1 cellular context compared by ENCODE assay signal in genomic region chr5:173887610-173888472, GRCh38.
TF ChIP-seq lines count a peak whose summit lies in the region.

Gene CPEB4, plus strand, starts transcription at chr5:173888349. Its CDS starts 1,385 bp downstream, at chr5:173889734.

TF ChIP-seq in HepG2, 621 proteins besides CTCF, POLR2A, EP300 and RAD21 (continued from another document and continues in another):
- TF ChIP-seq ZNF616 (CRISPR knock-in tag; IDR thresholded peaks at IDR 0.05; ENCODE audit: low read depth) (no peak), HNRNPK (IDR thresholded peaks at IDR 0.05; ENCODE audit: low read depth, low read length, poor library complexity, severe bottlenecking) (no peak), PTBP1 (IDR thresholded peaks at IDR 0.05; ENCODE audit: low read depth, low read length, poor library complexity, severe bottlenecking) (no peak), ZSCAN5A (CRISPR knock-in tag; IDR thresholded peaks at IDR 0.05; ENCODE audit: borderline replicate concordance) (peak; percentile 37; the same call in 1 of the 2 replicates), ZNF329 (CRISPR knock-in tag; IDR thresholded peaks at IDR 0.05; ENCODE audit: low read depth) (no peak), ZFP36L1 (CRISPR knock-in tag; IDR thresholded peaks at IDR 0.05) (no peak), CREB1 (IDR thresholded peaks at IDR 0.05) (peak; percentile 55; the same call in 1 of the 2 replicates), CREB1 (CRISPR knock-in tag; IDR thresholded peaks at IDR 0.05) (peak; percentile 86), ZNF281 (CRISPR knock-in tag; IDR thresholded peaks at IDR 0.05; ENCODE audit: borderline replicate concordance) (peak; percentile 53; the same call in 1 of the 2 replicates), ARID5B (CRISPR knock-in tag; IDR thresholded peaks at IDR 0.05) (peak; percentile 12; the same call in 1 of the 2 replicates), CREBL2 (CRISPR knock-in tag; IDR thresholded peaks at IDR 0.05; ENCODE audit: borderline replicate concordance) (no peak), FOSL1 (CRISPR knock-in tag; IDR thresholded peaks at IDR 0.05; ENCODE audit: borderline replicate concordance) (no peak), AFF4 (CRISPR knock-in tag; IDR thresholded peaks at IDR 0.05) (no peak), TIGD3 (CRISPR knock-in tag; IDR thresholded peaks at IDR 0.05; ENCODE audit: borderline replicate concordance) (no peak), ZNF292 (CRISPR knock-in tag; IDR thresholded peaks at IDR 0.05; ENCODE audit: borderline replicate concordance, low read depth) (no peak), ZNF747 (CRISPR knock-in tag; IDR thresholded peaks at IDR 0.05; ENCODE audit: borderline replicate concordance) (peak; percentile 58; the same call in 1 of the 2 replicates), THAP8 (CRISPR knock-in tag; IDR thresholded peaks at IDR 0.05; ENCODE audit: borderline replicate concordance) (no peak), MYC (CRISPR knock-in tag; IDR thresholded peaks at IDR 0.05; ENCODE audit: borderline replicate concordance) (peak; percentile 84), TEAD3 (CRISPR knock-in tag; optimal IDR thresholded peaks at IDR 0.05; ENCODE audit: borderline replicate concordance) (peak; percentile 22), MAFF (IDR thresholded peaks at IDR 0.05; ENCODE audit: low read depth, low read length) (no peak), ZNF614 (CRISPR knock-in tag; IDR thresholded peaks at IDR 0.05; ENCODE audit: borderline replicate concordance) (0 out of 2 replicates have a peak, but pooled peaks have one; percentile 25), ZNF792 (CRISPR knock-in tag; IDR thresholded peaks at IDR 0.05) (no peak), ZNF710 (CRISPR knock-in tag; IDR thresholded peaks at IDR 0.05; ENCODE audit: borderline replicate concordance) (no peak), CC2D1A (CRISPR knock-in tag; IDR thresholded peaks at IDR 0.05) (no peak), ZNF746 (CRISPR knock-in tag; IDR thresholded peaks at IDR 0.05) (no peak), EHMT2 (IDR thresholded peaks at IDR 0.05; ENCODE audit: borderline replicate concordance, low read depth, low read length) (peak; percentile 99), IKZF1 (IDR thresholded peaks at IDR 0.05) (no peak), MYNN (CRISPR knock-in tag; IDR thresholded peaks at IDR 0.05; ENCODE audit: low read depth) (no peak; the same call in 1 of the 2 replicates), SIX4 (CRISPR knock-in tag; IDR thresholded peaks at IDR 0.05) (peak; percentile 9; the same call in 1 of the 2 replicates), PHF20 (CRISPR knock-in tag; IDR thresholded peaks at IDR 0.05) (peak; percentile 73), DBP (CRISPR knock-in tag; IDR thresholded peaks at IDR 0.05; ENCODE audit: not compliant biosample characterization) (no peak), SMAD1 (CRISPR knock-in tag; IDR thresholded peaks at IDR 0.05; ENCODE audit: borderline replicate concordance, low read depth) (peak; percentile 65; the same call in 1 of the 2 replicates), ZNF83 (CRISPR knock-in tag; IDR thresholded peaks at IDR 0.05; ENCODE audit: borderline replicate concordance) (peak; percentile 40; the same call in 1 of the 2 replicates), SCMH1 (CRISPR knock-in tag; IDR thresholded peaks at IDR 0.05; ENCODE audit: borderline replicate concordance) (no peak), PCBP2 (optimal IDR thresholded peaks at IDR 0.05; ENCODE audit: low read depth, low read length, poor library complexity, severe bottlenecking) (no peak), ZNF337 (CRISPR knock-in tag; IDR thresholded peaks at IDR 0.05; ENCODE audit: borderline replicate concordance, low read depth) (no peak), ZNF773 (CRISPR knock-in tag; IDR thresholded peaks at IDR 0.05; ENCODE audit: borderline replicate concordance) (no peak), KLF9 (CRISPR knock-in tag; IDR thresholded peaks at IDR 0.05; ENCODE audit: low read depth) (no peak), ZNF207 (IDR thresholded peaks at IDR 0.05; ENCODE audit: borderline replicate concordance) (no peak), ZNF383 (CRISPR knock-in tag; IDR thresholded peaks at IDR 0.05; ENCODE audit: borderline replicate concordance) (no peak; the same call in 1 of the 2 replicates), UBTF (CRISPR knock-in tag; IDR thresholded peaks at IDR 0.05) (peak; percentile 74)
